ENCODE assay signal across 9 cellular contexts in the genomic region with DNA sequence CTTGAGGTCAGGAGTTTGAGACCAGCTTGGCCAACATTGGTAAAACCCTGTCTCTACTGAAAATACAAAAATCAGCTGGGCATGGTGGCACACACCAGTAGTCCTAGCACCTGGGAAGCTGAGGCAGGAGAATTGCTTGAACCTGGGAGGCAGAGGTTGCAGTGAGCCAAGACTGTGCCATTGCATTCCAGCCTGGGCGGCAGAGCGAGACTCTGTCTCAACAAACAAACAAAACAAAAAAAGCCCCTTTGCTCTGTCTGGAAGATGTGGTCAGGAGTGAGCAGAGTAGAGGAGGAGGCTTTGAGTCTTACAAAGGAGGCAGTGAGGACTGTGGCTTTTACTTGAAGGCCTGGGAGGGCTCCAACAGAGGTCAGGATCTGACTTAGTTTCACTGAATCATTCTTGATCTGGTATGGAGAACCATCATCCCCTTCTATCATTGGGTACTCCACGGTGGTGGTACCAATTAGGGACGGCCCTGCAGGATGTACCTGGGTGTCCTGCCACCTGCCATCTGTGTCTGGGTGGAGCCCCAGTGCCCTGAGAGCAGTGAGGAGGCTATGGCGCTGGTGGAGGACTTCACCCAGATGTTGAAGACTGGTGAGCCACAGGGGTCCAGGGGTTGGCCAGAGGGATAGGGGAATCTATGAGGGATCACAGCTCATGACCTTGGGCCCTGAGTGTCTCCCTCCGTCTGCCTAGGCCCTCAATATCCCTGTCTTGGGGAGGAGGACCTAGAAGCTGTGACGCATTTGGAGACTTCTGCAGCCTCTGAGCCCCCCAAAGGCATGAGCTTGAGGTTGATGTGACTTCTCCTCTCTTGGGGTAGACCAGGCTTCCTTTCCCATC. TPM values are rescaled to one million over a fixed set of nuclear protein-coding genes. Genes with fewer than 3 reads are reported as not detected.
DNase-seq lines count a peak whose midpoint lies in the region; ATAC-seq and TF ChIP-seq lines count a peak whose summit lies in the region.
"Had no signal": no experiment of that assay in that cellular context is flagged by ENCODE, and none has a peak within 500 bp of the region (broad histone marks: within the 10 kb centered on the region; RNA-seq: fewer than 3 reads in every experiment).

No MANE protein-coding gene starts in this region.

- ATAC-seq in central memory CD8-positive, alpha-beta T cell (replicated peaks; ENCODE audit: extremely low read depth, poor library complexity, severe bottlenecking) = no peak
- ATAC-seq in stimulated activated memory B cell treated with anti-CD40 and anti-IgM and Interleukin-4, amounts not matched to agents 10 μg/mL and 1 μg/mL and 100 μg/mL, for 72 hours = no peak
- ATAC-seq in GM21447 (IDR thresholded peaks at IDR 0.05; ENCODE audit: unreplicated experiment) = no peak
- ATAC-seq: heart left ventricle had no signal

- H3K27ac Mint-ChIP-seq in activated naive CD4-positive, alpha-beta T cell treated with anti-CD3 and anti-CD28 coated beads for 36 hours = peak overlapping the region; percentile 70
- peak overlapping the region; percentile 79 for H3K27ac Mint-ChIP-seq in central memory CD8-positive, alpha-beta T cell (ENCODE audit: low read depth)
- H3K27ac Mint-ChIP-seq in stimulated activated memory B cell treated with anti-CD40 and anti-IgM and Interleukin-4, amounts not matched to agents 10 μg/mL and 1 μg/mL and 100 μg/mL, for 72 hours = peak overlapping the region; percentile 57

- CTCF ChIA-PET in activated naive CD4-positive, alpha-beta T cell treated with anti-CD3 and anti-CD28 coated beads for 36 hours (lab: Charles Lee) = interaction anchor here (1.7 to 2.4 kb wide), 2 partner anchors 24 to 58 kb away, joined by 4 to 10 read pairs; a partner anchor contains a TSS
- CTCF ChIA-PET in GM10248 (lab: Yijun Ruan, JAX) = interaction anchor here (4.5 to 5.5 kb wide), 2 partner anchors 58 to 64 kb away, joined by 39 to 40 read pairs; a partner anchor contains a TSS

- H3K4me1 Mint-ChIP-seq in activated naive CD4-positive, alpha-beta T cell treated with anti-CD3 and anti-CD28 coated beads for 36 hours (ENCODE audit: low read depth) = peaks cover 46% of the 10 kb centered on the region
- peaks cover 41% of the 10 kb centered on the region for H3K4me1 Mint-ChIP-seq in central memory CD8-positive, alpha-beta T cell
- peaks cover 57% of the 10 kb centered on the region for H3K4me1 Mint-ChIP-seq in stimulated activated memory B cell treated with anti-CD40 and anti-IgM and Interleukin-4, amounts not matched to agents 10 μg/mL and 1 μg/mL and 100 μg/mL, for 72 hours

- intact Hi-C loops in activated naive CD4-positive, alpha-beta T cell treated with anti-CD3 and anti-CD28 coated beads for 36 hours (cut with micrococcal nuclease) = no loop called here

- no peak for DNase-seq in activated naive CD4-positive, alpha-beta T cell treated with anti-CD3 and anti-CD28 coated beads for 36 hours
- no peak for DNase-seq in activated naive CD4-positive, alpha-beta T cell treated with Interleukin-2 at 50 U/mL for 16 hours
- DNase-seq in central memory CD8-positive, alpha-beta T cell (ENCODE audit: low spot score in 2 of 2) = peak; percentile 7 to 10
- no peak for DNase-seq in GM10248 (ENCODE audit: extremely low spot score)
- DNase-seq: NCI-H1436; stimulated activated CD4-positive, alpha-beta T cell treated with anti-CD3 and anti-CD28 coated beads, Interleukin-12 subunit alpha, Interleukin-12 subunit beta, amount 100 ng/mL, for 4 hours had no signal

- H3K36me3 Mint-ChIP-seq in activated naive CD4-positive, alpha-beta T cell treated with anti-CD3 and anti-CD28 coated beads for 36 hours (ENCODE audit: low read depth) = peaks cover 8% of the 10 kb centered on the region
- H3K36me3 Mint-ChIP-seq in central memory CD8-positive, alpha-beta T cell (ENCODE audit: insufficient read depth) = peaks cover 27% of the 10 kb centered on the region
- peaks cover 29% of the 10 kb centered on the region for H3K36me3 Mint-ChIP-seq in stimulated activated memory B cell treated with anti-CD40 and anti-IgM and Interleukin-4, amounts not matched to agents 10 μg/mL and 1 μg/mL and 100 μg/mL, for 72 hours

- H3K4me3 Mint-ChIP-seq in activated naive CD4-positive, alpha-beta T cell treated with anti-CD3 and anti-CD28 coated beads for 36 hours = no peak overlapping the region
- no peak overlapping the region for H3K4me3 Mint-ChIP-seq in central memory CD8-positive, alpha-beta T cell
- H3K4me3 Mint-ChIP-seq in stimulated activated memory B cell treated with anti-CD40 and anti-IgM and Interleukin-4, amounts not matched to agents 10 μg/mL and 1 μg/mL and 100 μg/mL, for 72 hours = no peak overlapping the region

- no peaks in the 10 kb centered on the region for H3K9me3 Mint-ChIP-seq in activated naive CD4-positive, alpha-beta T cell treated with anti-CD3 and anti-CD28 coated beads for 36 hours
- H3K9me3 Mint-ChIP-seq in central memory CD8-positive, alpha-beta T cell = no peaks in the 10 kb centered on the region
- H3K9me3 Mint-ChIP-seq in stimulated activated memory B cell treated with anti-CD40 and anti-IgM and Interleukin-4, amounts not matched to agents 10 μg/mL and 1 μg/mL and 100 μg/mL, for 72 hours = no peaks in the 10 kb centered on the region

- POLR2A ChIA-PET in GM10248 (lab: Yijun Ruan, JAX) = no interaction called here

- no peaks in the 10 kb centered on the region for H3K27me3 Mint-ChIP-seq in activated naive CD4-positive, alpha-beta T cell treated with anti-CD3 and anti-CD28 coated beads for 36 hours (ENCODE audit: low read depth)
- H3K27me3 Mint-ChIP-seq in central memory CD8-positive, alpha-beta T cell = no peaks in the 10 kb centered on the region
- H3K27me3 Mint-ChIP-seq in stimulated activated memory B cell treated with anti-CD40 and anti-IgM and Interleukin-4, amounts not matched to agents 10 μg/mL and 1 μg/mL and 100 μg/mL, for 72 hours = no peaks in the 10 kb centered on the region

- no peak for TF ChIP-seq CTCF in GM10248 (IDR thresholded peaks at IDR 0.05; ENCODE audit: control extremely low read depth, extremely low read depth, low read depth, missing control alignments)

RNA-seq across cellular contexts. Expression of a gene that starts 4.7 kb away (rescaled TPM):
- total RNA-seq in activated naive CD4-positive, alpha-beta T cell treated with anti-CD3 and anti-CD28 coated beads for 36 hours = 10 to 100 TPM; 13.3 to 13.4 TPM

RNA-seq across cellular contexts. Expression of a gene that starts 19.4 kb away (rescaled TPM):
- total RNA-seq in activated naive CD4-positive, alpha-beta T cell treated with anti-CD3 and anti-CD28 coated beads for 36 hours = 10 to 100 TPM; 91.4 to 93.6 TPM

RNA-seq across cellular contexts. Expression of a gene that starts 22.9 kb away (rescaled TPM):
- total RNA-seq in activated naive CD4-positive, alpha-beta T cell treated with anti-CD3 and anti-CD28 coated beads for 36 hours = 100 to 1,000 TPM; 109 to 111 TPM

RNA-seq across cellular contexts. Expression of a gene that starts 33.9 kb away (rescaled TPM):
- 100 to 1,000 TPM; 475 to 483 TPM for total RNA-seq in activated naive CD4-positive, alpha-beta T cell treated with anti-CD3 and anti-CD28 coated beads for 36 hours

RNA-seq across cellular contexts. Expression of a gene that starts 58.2 kb away (rescaled TPM):
- total RNA-seq in activated naive CD4-positive, alpha-beta T cell treated with anti-CD3 and anti-CD28 coated beads for 36 hours = 1 to 10 TPM; 5.5 to 6.0 TPM

Comparison
In these comparisons a context has a peak if more than half of its experiments do, and no peak if none do; other contexts are left out.
1. DNase-seq: peak in central memory CD8-positive, alpha-beta T cell (2 of 2); none in activated naive CD4-positive, alpha-beta T cell treated with anti-CD3 and anti-CD28 coated beads for 36 hours (single experiment), activated naive CD4-positive, alpha-beta T cell treated with Interleukin-2 at 50 U/mL for 16 hours (single experiment) and GM10248 (single experiment).
2. Peak in every context shown above with its lines, with median percentiles within 50 percentile points of each other: H3K27ac Mint-ChIP-seq.